ENCODE assay signal across 14 cellular contexts in the genomic region with DNA sequence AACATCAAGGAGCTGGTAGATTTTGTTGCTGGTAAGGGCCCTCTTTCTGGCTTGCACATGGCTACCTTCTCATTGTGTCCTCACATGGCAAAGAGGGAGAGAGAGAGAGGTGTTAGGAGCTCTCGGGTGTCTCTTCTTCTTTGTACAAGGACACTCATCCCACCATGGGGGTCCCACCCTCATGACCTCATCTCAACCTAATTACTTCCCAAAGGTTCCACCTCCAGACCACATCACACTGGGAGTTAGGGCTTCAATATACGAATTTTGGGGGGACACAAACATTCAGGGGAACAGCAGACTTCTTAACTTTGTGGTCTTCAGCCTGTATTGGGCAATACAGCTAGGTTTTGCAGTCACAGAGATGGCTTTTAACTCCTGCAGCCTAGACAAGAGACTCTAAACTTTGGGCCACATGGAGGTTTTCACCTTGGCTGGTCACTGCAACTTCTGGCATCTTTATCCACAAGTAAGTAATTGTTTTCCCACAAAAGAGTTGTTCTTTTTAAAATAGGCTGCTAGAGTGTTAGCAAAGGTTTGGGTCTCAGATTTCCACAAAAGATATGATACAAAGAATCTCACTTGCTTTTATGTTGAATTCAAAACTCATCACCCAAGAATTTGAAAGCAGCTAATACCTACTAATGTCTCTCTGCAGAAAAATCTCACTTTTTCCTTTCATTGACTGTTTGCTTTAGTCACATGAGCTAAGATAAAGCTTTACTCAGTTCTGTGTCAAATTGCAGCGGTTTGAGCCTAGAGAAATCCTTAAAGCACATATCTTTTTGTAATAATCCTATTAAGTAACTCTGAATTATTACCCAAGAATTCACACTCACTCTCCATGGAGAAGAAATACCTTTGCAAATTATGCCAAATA.
"Had no signal": no experiment of that assay in that cellular context is flagged by ENCODE, and none has a peak within 500 bp of the region (broad histone marks: within the 10 kb centered on the region; RNA-seq: fewer than 3 reads in every experiment).

No MANE protein-coding gene starts in this region.

- ATAC-seq: body of pancreas; esophagus mucosa; natural killer cell; right cardiac atrium; stimulated activated memory B cell treated with anti-CD40 and anti-IgM and Interleukin-4, amounts not matched to agents 10 μg/mL and 1 μg/mL and 100 μg/mL, for 72 hours had no signal

- H3K27ac Mint-ChIP-seq: activated CD4-positive, alpha-beta memory T cell treated with anti-CD3 and anti-CD28 coated beads for 36 hours; activated naive CD4-positive, alpha-beta T cell treated with anti-CD3 and anti-CD28 coated beads for 36 hours; natural killer cell; stimulated activated memory B cell treated with anti-CD40 and anti-IgM and Interleukin-4, amounts not matched to agents 10 μg/mL and 1 μg/mL and 100 μg/mL, for 72 hours had no signal

- H3K4me3 ChIP-seq: body of pancreas, spleen, tibial nerve, vagina had no signal

- H3K9me3 Mint-ChIP-seq: activated CD4-positive, alpha-beta memory T cell treated with anti-CD3 and anti-CD28 coated beads for 36 hours; activated naive CD4-positive, alpha-beta T cell treated with anti-CD3 and anti-CD28 coated beads for 36 hours; natural killer cell had no signal

- H3K4me1 Mint-ChIP-seq: natural killer cell had no signal

- H3K36me3 Mint-ChIP-seq: activated CD4-positive, alpha-beta memory T cell treated with anti-CD3 and anti-CD28 coated beads for 36 hours; natural killer cell; stimulated activated memory B cell treated with anti-CD40 and anti-IgM and Interleukin-4, amounts not matched to agents 10 μg/mL and 1 μg/mL and 100 μg/mL, for 72 hours had no signal

- H3K36me3 ChIP-seq: spleen, tibial nerve, vagina had no signal

- H3K27ac ChIP-seq: body of pancreas, spleen, tibial nerve, vagina had no signal

- H3K27me3 ChIP-seq: body of pancreas, spleen, tibial nerve, vagina had no signal

- H3K9me3 ChIP-seq: body of pancreas, spleen, tibial nerve, vagina had no signal

- DNase-seq: activated CD4-positive, alpha-beta memory T cell treated with anti-CD3 and anti-CD28 coated beads for 36 hours; activated naive CD4-positive, alpha-beta T cell treated with anti-CD3 and anti-CD28 coated beads for 36 hours; body of pancreas; dermis blood vessel endothelial cell; natural killer cell; nucleus accumbens; right cardiac atrium; spleen; stimulated activated CD4-positive, alpha-beta T cell treated with anti-CD3 and anti-CD28 coated beads, Interleukin-1b, Interleukin-23, amount 100 ng/mL, for 48 hours; T-helper 2 cell had no signal

- H3K4me3 Mint-ChIP-seq: activated CD4-positive, alpha-beta memory T cell treated with anti-CD3 and anti-CD28 coated beads for 36 hours; activated naive CD4-positive, alpha-beta T cell treated with anti-CD3 and anti-CD28 coated beads for 36 hours; natural killer cell; stimulated activated memory B cell treated with anti-CD40 and anti-IgM and Interleukin-4, amounts not matched to agents 10 μg/mL and 1 μg/mL and 100 μg/mL, for 72 hours had no signal

- H3K4me1 ChIP-seq: body of pancreas, vagina had no signal
